In the genomic region with DNA sequence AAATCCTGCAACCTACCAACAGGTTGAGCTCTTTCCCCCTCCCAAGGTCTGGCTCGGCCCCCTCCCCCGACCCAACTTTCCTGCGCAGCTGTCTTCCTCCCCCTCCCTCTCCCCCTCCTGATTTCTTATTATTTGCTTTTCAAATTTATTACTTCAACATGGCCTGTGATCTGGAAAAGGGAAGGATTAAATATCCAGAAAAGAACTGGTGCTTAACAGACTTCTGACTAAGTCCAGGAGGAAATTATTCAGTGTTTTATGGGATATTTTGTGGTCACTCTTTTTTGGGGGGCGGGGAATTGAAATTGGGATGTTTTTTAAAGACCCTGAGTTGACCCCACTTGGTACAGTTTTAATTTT, we compare ENCODE assay signal across 8 cellular contexts. TPM values are rescaled to one million over a fixed set of nuclear protein-coding genes. Genes with fewer than 3 reads are reported as not detected.
DNase-seq lines count a peak whose midpoint lies in the region; ATAC-seq, FAIRE-seq and TF ChIP-seq lines count a peak whose summit lies in the region.

No MANE protein-coding gene starts in this region.

- peak overlapping the region; percentile 96 for H3K4me2 ChIP-seq in DOHH2 (ENCODE audit: low read length)
- H3K4me2 ChIP-seq in H1 (ENCODE audit: insufficient read depth in 1 of 2, low read depth in 2 of 2, low read length in 2 of 2) = peak overlapping the region; percentile 47 to 98; a peak in 3 of 4 replicates

- H3K18ac ChIP-seq in H1 (ENCODE audit: extremely low read depth, low read length) = no peak overlapping the region

- no peak overlapping the region for H4K8ac ChIP-seq in H1 (ENCODE audit: extremely low read depth, insufficient read depth, low read length)

- peak; percentile 69 for DNase-seq in NCI-H526 treated with DMSO at 0.1 percent for 48 hours (lab: John Stamatoyannopoulos, UW)
- DNase-seq in H1 (ENCODE audit: low read depth in 1 of 2, low spot score in 2 of 2) = no peak
- DNase-seq in SIG-M5 (lab: John Stamatoyannopoulos, UW) = no peak
- no peak for DNase-seq in stimulated activated CD4-positive, alpha-beta T cell treated with anti-CD3 and anti-CD28 coated beads, Interleukin-15, amount 100 ng/mL, for 24 hours

- H3K23me2 ChIP-seq in H1 (ENCODE audit: low read depth, low read length) = peaks cover 18% of the 10 kb centered on the region

- peaks cover 53% of the 10 kb centered on the region for H3K4me1 ChIP-seq in DOHH2 (ENCODE audit: control insufficient read depth, low read length)
- peaks cover 0 to 14% (median 5%) of the 10 kb centered on the region in 4 experiments; a peak in 3 of 7 replicates for H3K4me1 ChIP-seq in H1 (replicated peaks in 1 of 4; ENCODE audit: control insufficient read depth in 3 of 4, insufficient read depth in 4 of 4, low read length in 3 of 4)
- H3K4me1 ChIP-seq in neuron (ENCODE audit: insufficient read depth, low read length) = peaks cover 25% of the 10 kb centered on the region

- H3K4me3 ChIP-seq in DOHH2 (ENCODE audit: low read length) (peak overlapping the region; percentile 93), H1 (ENCODE audit: extremely low read depth in 1 of 4, insufficient read depth in 2 of 4, low read depth in 3 of 4, low read length in 4 of 4) (peak overlapping the region; percentile 74 to 91 (median 76)), neuron (ENCODE audit: low read length) (peak overlapping the region; percentile 73)

- no peaks in the 10 kb centered on the region for H3K79me1 ChIP-seq in H1 (ENCODE audit: low read depth, low read length)

- no peak overlapping the region for H2AFZ ChIP-seq in H1 (ENCODE audit: low read length)
- H2AFZ ChIP-seq in neuron (ENCODE audit: low read depth, low read length) = peak overlapping the region; percentile 73

- no peak for TF ChIP-seq RAD21 in H1 (IDR thresholded peaks at IDR 0.05 in 1 of 2, conservative IDR thresholded peaks at IDR 0.05 in 1 of 2; ENCODE audit: low read depth in 2 of 2, low read length in 2 of 2)

- peaks cover 47% of the 10 kb centered on the region for H3F3A ChIP-seq in DOHH2 (ENCODE audit: control insufficient read depth, insufficient read depth)

- no peak overlapping the region for H3K4ac ChIP-seq in H1 (replicated peaks; ENCODE audit: insufficient read length, low read depth, low read length)

- peak overlapping the region; percentile 99 for H3K27ac ChIP-seq in DOHH2 (ENCODE audit: low read depth, low read length)
- no peak overlapping the region for H3K27ac ChIP-seq in H1 (ENCODE audit: low read depth, low read length)

- no peaks in the 10 kb centered on the region for H3K9me3 ChIP-seq in DOHH2 (ENCODE audit: control insufficient read depth, insufficient read depth, low read length)
- no peaks in the 10 kb centered on the region for H3K9me3 ChIP-seq in H1 (ENCODE audit: insufficient read depth in 2 of 2, low read depth in 1 of 2, low read length in 1 of 2)
- H3K9me3 ChIP-seq in neuron (ENCODE audit: low read length) = no peaks in the 10 kb centered on the region

- H3K36me3 ChIP-seq in DOHH2 (ENCODE audit: control insufficient read depth, low read length) (peaks cover 40% of the 10 kb centered on the region), H1 (ENCODE audit: control insufficient read depth in 2 of 4, insufficient read depth in 4 of 4, low read length in 3 of 4) (no peaks in the 10 kb centered on the region), neuron (ENCODE audit: insufficient read depth, low read length) (no peaks in the 10 kb centered on the region)

- H3K27me3 ChIP-seq in DOHH2 (ENCODE audit: control insufficient read depth, low read length) (no peaks in the 10 kb centered on the region), H1 (replicated peaks in 1 of 4; ENCODE audit: control insufficient read depth in 3 of 4, extremely low read depth in 1 of 4, insufficient read depth in 3 of 4, low read length in 3 of 4) (peaks cover 4 to 24% (median 18%) of the 10 kb centered on the region in 4 experiments), neuron (ENCODE audit: insufficient read depth, low read length) (no peaks in the 10 kb centered on the region)

- H2AK5ac ChIP-seq in H1 (ENCODE audit: low read depth, low read length) = no peak overlapping the region

- no peak overlapping the region for H3K9ac ChIP-seq in H1 (replicated peaks in 1 of 4; ENCODE audit: extremely low read depth in 1 of 4, low read depth in 3 of 4, low read length in 3 of 4)

- no peak overlapping the region for H3K23ac ChIP-seq in H1 (ENCODE audit: insufficient read length)

- no peak overlapping the region for H2BK12ac ChIP-seq in H1 (ENCODE audit: low read depth, low read length)

- CTCF ChIA-PET in H1 (lab: Charles Lee; ENCODE audit: partially characterized antibody) = interaction anchor here (1.1 to 5.9 kb wide), 2 partner anchors 11 to 46 kb away, joined by 3 to 25 read pairs; no protein-coding TSS in a partner anchor

- TF ChIP-seq POLR2A in H1 (IDR thresholded peaks at IDR 0.05; ENCODE audit: control extremely low read depth in 1 of 2, low read depth in 2 of 2, low read length in 2 of 2) = no peak

- TF ChIP-seq CTCF in DOHH2 (IDR thresholded peaks at IDR 0.05; ENCODE audit: low read depth, low read length, poor library complexity, severe bottlenecking) (no peak), H1 (IDR thresholded peaks at IDR 0.05; ENCODE audit: control extremely low read depth in 1 of 3, insufficient read depth in 1 of 3, low read depth in 1 of 3, low read length in 3 of 3) (no peak)

- H3K9me2 ChIP-seq in DOHH2 (replicated peaks; ENCODE audit: control insufficient read depth, low read length) = no peaks in the 10 kb centered on the region

- H3K56ac ChIP-seq in H1 (replicated peaks; ENCODE audit: insufficient read length, low read depth, low read length) = no peak overlapping the region

- POLR2A ChIA-PET in H1 (lab: Charles Lee; ENCODE audit: partially characterized antibody) = no interaction called here

- H2BK20ac ChIP-seq in H1 (ENCODE audit: low read length) = no peak overlapping the region

- no peak for FAIRE-seq in H1 (lab: Jason Lieb, UNC)

- no peak for ATAC-seq in HG02852 (IDR thresholded peaks at IDR 0.05; ENCODE audit: unreplicated experiment)
- no peak for ATAC-seq in GM19324 (IDR thresholded peaks at IDR 0.05; ENCODE audit: low FRiP score, unreplicated experiment)

- WGBS in H1 (ENCODE audit: extremely low coverage in 1 of 2, insufficient coverage in 1 of 2, insufficient read length in 1 of 2, insufficient replicate concordance in 2 of 2, low coverage in 1 of 2, low lambda C conversion rate in 2 of 2, missing lambda C conversion rate in 1 of 2), 2 experiments = 47% methylated on average over 1 of the region's 4 CpGs; no CpG with 5 or more reads in 1 of the 2 experiments

- TF ChIP-seq EP300 in H1 (IDR thresholded peaks at IDR 0.05; ENCODE audit: borderline replicate concordance in 1 of 2, low read depth in 2 of 2, low read length in 2 of 2) = no peak

- no peak overlapping the region for H4K5ac ChIP-seq in H1 (ENCODE audit: insufficient read length, low read depth, low read length)

- H3K14ac ChIP-seq in H1 (ENCODE audit: insufficient read length) = no peak overlapping the region

- H2BK5ac ChIP-seq in H1 (ENCODE audit: low read depth, low read length) = no peak overlapping the region

- H4K20me1 ChIP-seq in DOHH2 (ENCODE audit: control insufficient read depth, insufficient read depth, low read depth, low read length) (no peaks in the 10 kb centered on the region), H1 (replicated peaks in 1 of 2; ENCODE audit: control insufficient read depth in 1 of 2, insufficient read depth in 2 of 2, low read length in 2 of 2) (no peaks in the 10 kb centered on the region)

- H3K79me2 ChIP-seq in DOHH2 (ENCODE audit: control insufficient read depth, low read length) (peaks cover 74% of the 10 kb centered on the region), H1 (ENCODE audit: control insufficient read depth in 1 of 2, insufficient read depth in 2 of 2, low read length in 2 of 2) (no peaks in the 10 kb centered on the region)

- H4K91ac ChIP-seq in H1 (replicated peaks; ENCODE audit: insufficient read length, low read length) = no peak overlapping the region

- H2BK15ac ChIP-seq in H1 (ENCODE audit: low read length) = no peak overlapping the region

- H2BK120ac ChIP-seq in H1 (replicated peaks; ENCODE audit: low read depth, low read length) = no peak overlapping the region

TF ChIP-seq in H1, 55 proteins besides CTCF, POLR2A, EP300 and RAD21:
- TF ChIP-seq KDM1A (IDR thresholded peaks at IDR 0.05; ENCODE audit: borderline replicate concordance, low read length) = peak; percentile 39; the same call in 1 of the 2 replicates
- TF ChIP-seq, protein P1, sequence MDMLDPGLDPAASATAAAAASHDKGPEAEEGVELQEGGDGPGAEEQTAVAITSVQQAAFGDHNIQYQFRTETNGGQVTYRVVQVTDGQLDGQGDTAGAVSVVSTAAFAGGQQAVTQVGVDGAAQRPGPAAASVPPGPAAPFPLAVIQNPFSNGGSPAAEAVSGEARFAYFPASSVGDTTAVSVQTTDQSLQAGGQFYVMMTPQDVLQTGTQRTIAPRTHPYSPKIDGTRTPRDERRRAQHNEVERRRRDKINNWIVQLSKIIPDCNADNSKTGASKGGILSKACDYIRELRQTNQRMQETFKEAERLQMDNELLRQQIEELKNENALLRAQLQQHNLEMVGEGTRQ (IDR thresholded peaks at IDR 0.05; ENCODE audit: low read length) = no peak

RNA-seq across cellular contexts. Expression of a gene that starts 2.5 kb away (rescaled TPM):
- total RNA-seq in H1 (2021; fragmentation: NEBNext Ultra II Directional; extraction: Animal tissue kit (Norgen Biotek cat#: 25700)) = 0.90 and 1.1 TPM in 2 replicates
- 0.13 and 0.21 TPM in 2 replicates for polyA plus RNA-seq in H1 (2011; rRNA removed)
- polyA plus RNA-seq in H1 (2011; cell fraction: cytosol; rRNA removed) = 0.23 TPM
- 0.33 TPM for polyA plus RNA-seq in H1 (2011; cell fraction: nucleus; rRNA removed)
- polyA plus RNA-seq in H1 (2012, experiment 1 of 2) = 0.18 to 0.32 TPM (median 0.28 TPM) in 4 replicates
- polyA plus RNA-seq in H1 (2012, experiment 2 of 2) = 0.04 TPM
- polyA plus RNA-seq in H1 (2013, experiment 1 of 2) = 1.6 TPM
- 1.4 TPM for polyA plus RNA-seq in H1 (2013, experiment 2 of 2)
- 0.98 and 1.5 TPM in 2 replicates for polyA minus RNA-seq in H1 (2011; rRNA and poly(A)+ RNA removed)
- 0.81 TPM for polyA minus RNA-seq in H1 (2011; cell fraction: cytosol; rRNA and poly(A)+ RNA removed)
- 2.3 TPM for polyA minus RNA-seq in H1 (2011; cell fraction: nucleus; rRNA and poly(A)+ RNA removed)
